8 cellular contexts compared by ENCODE assay signal in genomic region chr15:63212050-63212973, GRCh38. TPM values are rescaled to one million over a fixed set of nuclear protein-coding genes. Genes with fewer than 3 reads are reported as not detected.
DNase-seq lines count a peak whose midpoint lies in the region; ATAC-seq, FAIRE-seq and TF ChIP-seq lines count a peak whose summit lies in the region.

No MANE protein-coding gene starts in this region.

- peak; percentile 13 for FAIRE-seq in A549 (lab: Jason Lieb, UNC)

- no peak for TF ChIP-seq EP300 in A549 (IDR thresholded peaks at IDR 0.05)

- TF ChIP-seq POLR2A in A549 (IDR thresholded peaks at IDR 0.05; ENCODE audit: low read length) (no peak), testis (IDR thresholded peaks at IDR 0.05) (no peak)

- H3K9me3 ChIP-seq in A549 (no peaks in the 10 kb centered on the region), psoas muscle (no peaks in the 10 kb centered on the region), testis (no peaks in the 10 kb centered on the region)
- H3K9me3 ChIP-seq in effector memory CD4-positive, alpha-beta T cell (ENCODE audit: control insufficient read depth, low read length): no peaks in the 10 kb centered on the region

- no peaks in the 10 kb centered on the region for H3K27me3 ChIP-seq in effector memory CD4-positive, alpha-beta T cell (replicated peaks; ENCODE audit: control insufficient read depth, insufficient read depth, low read length, poor library complexity, severe bottlenecking)
- H3K27me3 ChIP-seq in psoas muscle (ENCODE audit: insufficient read depth in 3 of 3, low read length in 2 of 3) (no peaks in the 10 kb centered on the region), testis (no peaks in the 10 kb centered on the region)

- H3K27ac ChIP-seq in A549 (peak overlapping the region in 1 of 2 experiments; percentile 29; a peak in 3 of 6 replicates), psoas muscle (peak overlapping the region; percentile 33), testis (peak overlapping the region in 1 of 2 donors; percentile 27)
- H3K27ac ChIP-seq in effector memory CD4-positive, alpha-beta T cell (ENCODE audit: insufficient read depth, low read length, poor library complexity, severe bottlenecking): peak overlapping the region; percentile 23

- no peak for TF ChIP-seq RAD21 in A549 (conservative IDR thresholded peaks at IDR 0.05 in 1 of 2, IDR thresholded peaks at IDR 0.05 in 1 of 2)

- intact Hi-C loops in psoas muscle (cut with DNase I) (no loop called here), testis (cut with DNase I; ENCODE audit: low total_unique reads) (no loop called here)

- peaks cover 19% of the 10 kb centered on the region for H3K4me1 ChIP-seq in A549
- H3K4me1 ChIP-seq in effector memory CD4-positive, alpha-beta T cell (ENCODE audit: control insufficient read depth, insufficient read depth, low read length, poor library complexity, severe bottlenecking): peaks cover 37% of the 10 kb centered on the region
- H3K4me1 ChIP-seq in psoas muscle: peaks cover 3% of the 10 kb centered on the region
- H3K4me1 ChIP-seq in testis: peaks cover 20% of the 10 kb centered on the region

- CTCF ChIA-PET in A549 (lab: Yijun Ruan, JAX): interaction anchor here (1.2 to 1.7 kb wide), 2 partner anchors 9 to 20 kb away, joined by 4 read pairs; no protein-coding TSS in a partner anchor

- peak overlapping the region; percentile 40 for H3K4me2 ChIP-seq in A549

- WGBS in A549 (ENCODE audit: missing lambda C conversion rate): 66% methylated on average over 10 of the region's 10 CpGs
- 79 to 82% (median 81%) methylated on average over 10 of the region's 10 CpGs for WGBS in psoas muscle, 3 donors
- 60 to 66% methylated on average over 10 of the region's 10 CpGs for WGBS in testis, 2 donors

- POLR2A ChIA-PET in A549 (lab: Yijun Ruan, JAX): no interaction called here

- TF ChIP-seq CTCF in A549 (IDR thresholded peaks at IDR 0.05) (no peak), psoas muscle (IDR thresholded peaks at IDR 0.05) (no peak), testis (IDR thresholded peaks at IDR 0.05) (no peak)

- H3K4me3 ChIP-seq in A549 (no peak overlapping the region), psoas muscle (no peak overlapping the region), testis (no peak overlapping the region)
- H3K4me3 ChIP-seq in effector memory CD4-positive, alpha-beta T cell (ENCODE audit: insufficient read depth, low read depth, low read length, poor library complexity, severe bottlenecking): peak overlapping the region; percentile 7

- ATAC-seq in A549 (peak in 1 of 2 experiments; percentile 48; a peak in 3 of 6 replicates), GM18909 (IDR thresholded peaks at IDR 0.05; ENCODE audit: poor library complexity, unreplicated experiment) (peak; percentile 42), psoas muscle (peak in 1 of 4 donors; percentile 49)

- DNase-seq in A549 (ENCODE audit: low read depth in 1 of 2, low spot score in 1 of 2) (no peak), NOMO-1 treated with dmso at 0.1 percent for 144 hours (lab: John Stamatoyannopoulos, UW; ENCODE audit: unreplicated experiment) (peak; percentile 26), psoas muscle (no peak), testis (no peak), cortex of kidney (lab: John Stamatoyannopoulos, UW) (no peak), retina (no peak)
- no peak for DNase-seq in effector memory CD4-positive, alpha-beta T cell

- H3K36me3 ChIP-seq in effector memory CD4-positive, alpha-beta T cell (ENCODE audit: control insufficient read depth, insufficient read depth, low read length): peaks cover 4% of the 10 kb centered on the region
- H3K36me3 ChIP-seq in psoas muscle (ENCODE audit: insufficient read depth in 1 of 2, low read depth in 1 of 2): no peaks in the 10 kb centered on the region
- no peaks in the 10 kb centered on the region for H3K36me3 ChIP-seq in testis (ENCODE audit: low read depth, missing control alignments)

TF ChIP-seq in A549, 52 proteins besides CTCF, POLR2A, EP300 and RAD21:
- TF ChIP-seq FOSL2 (IDR thresholded peaks at IDR 0.05) (no peak), FOSL2 (CRISPR knock-in tag; IDR thresholded peaks at IDR 0.05) (peak; percentile 32), HOXA7 (CRISPR knock-in tag; IDR thresholded peaks at IDR 0.05) (no peak), CHD2 (IDR thresholded peaks at IDR 0.05; ENCODE audit: low read length, partially characterized antibody) (no peak)

RNA-seq across cellular contexts. Expression of gene RAB8B, which starts 22.9 kb away (rescaled TPM):
- 28.8 and 41.4 TPM in 2 replicates for polyA plus RNA-seq in A549 (2011; rRNA removed)
- 7.0 and 7.8 TPM in 2 replicates for polyA plus RNA-seq in A549 (2012; cell fraction: cytosol; rRNA removed)
- polyA plus RNA-seq in A549 (2012; cell fraction: nucleus; rRNA removed): 1.2 and 2.2 TPM in 2 replicates
- 19.5 to 22.2 TPM (median 21.5 TPM) in 3 replicates for polyA plus RNA-seq in A549 (2017; fragmentation: RNase III; extraction: RNeasy Plus Mini Kit Qiagen cat#74134 plus additional on column Dnase treatment)
- polyA minus RNA-seq in A549 (2011; rRNA and poly(A)+ RNA removed): 13.6 and 14.7 TPM in 2 replicates
- 10 to 100 TPM in 1 of 4 donors, 1 to 10 TPM in 3; 5.4 to 18.1 (median 8.4) TPM for total RNA-seq in psoas muscle
- 1 to 10 TPM; 2.5 to 5.0 (median 4.6) TPM for polyA plus RNA-seq in psoas muscle
- 10 to 100 TPM; 19.3 to 20.8 TPM for total RNA-seq in testis
- 38.7 TPM for polyA plus RNA-seq in testis (ENCODE audit: insufficient read depth, low read depth, low replicate concordance)

RNA-seq across cellular contexts. Expression of gene RPS27L, which starts 55.0 kb away (rescaled TPM):
- 742 and 748 TPM in 2 replicates for polyA plus RNA-seq in A549 (2011; rRNA removed)
- polyA plus RNA-seq in A549 (2012; cell fraction: cytosol; rRNA removed): 258 and 280 TPM in 2 replicates
- 43.1 and 51.1 TPM in 2 replicates for polyA plus RNA-seq in A549 (2012; cell fraction: nucleus; rRNA removed)
- polyA plus RNA-seq in A549 (2017; fragmentation: RNase III; extraction: RNeasy Plus Mini Kit Qiagen cat#74134 plus additional on column Dnase treatment): 609 to 664 TPM (median 641 TPM) in 3 replicates
- polyA minus RNA-seq in A549 (2011; rRNA and poly(A)+ RNA removed): 38.3 and 59.2 TPM in 2 replicates
- total RNA-seq in psoas muscle: 100 to 1,000 TPM in 3 of 4 donors, 10 to 100 TPM in 1; 97.0 to 169 (median 132) TPM
- polyA plus RNA-seq in psoas muscle: 100 to 1,000 TPM in 2 of 3 donors, 10 to 100 TPM in 1; 33.1 to 186 (median 108) TPM
- 10 to 100 TPM; 34.3 to 46.6 TPM for total RNA-seq in testis
- polyA plus RNA-seq in testis (ENCODE audit: insufficient read depth, low read depth, low replicate concordance): 69.7 TPM
